ENCODE assay signal across 1 cellular context in genomic region chr13:73054712-73055111, GRCh38.
TF ChIP-seq lines count a peak whose summit lies in the region.

No MANE protein-coding gene starts in this region.

TF ChIP-seq in HCT116, 20 proteins besides CTCF, POLR2A, EP300 and RAD21 (continued from another document):
- TF ChIP-seq SRF (IDR thresholded peaks at IDR 0.05; ENCODE audit: low read depth) (no peak), FOSL1 (IDR thresholded peaks at IDR 0.05; ENCODE audit: low read depth) (no peak), SP1 (IDR thresholded peaks at IDR 0.05; ENCODE audit: low read depth) (no peak), TCF7L2 (IDR thresholded peaks at IDR 0.05; ENCODE audit: borderline replicate concordance, extremely low read depth, insufficient read depth, insufficient read length) (no peak), ZFX (IDR thresholded peaks at IDR 0.05) (no peak), YY1 (IDR thresholded peaks at IDR 0.05; ENCODE audit: extremely low read depth, insufficient replicate concordance, low read depth, low read length) (no peak), EZH2phosphoT487 (IDR thresholded peaks at IDR 0.05; ENCODE audit: borderline replicate concordance) (no peak)
